ENCODE assay signal across 8 cellular contexts in genomic region chr17:49496183-49496865, GRCh38. TPM values are rescaled to one million over a fixed set of nuclear protein-coding genes. Genes with fewer than 3 reads are reported as not detected.
A peak's percentile ranks its signal among the peaks of the same experiment; 100 is the strongest.
DNase-seq lines count a peak whose midpoint lies in the region; ATAC-seq and TF ChIP-seq lines count a peak whose summit lies in the region.

No MANE protein-coding gene starts in this region.

- no peak overlapping the region for H3K27ac ChIP-seq in AG04450 (ENCODE audit: low read depth, low read length)

- no peak for DNase-seq in AG04450 (ENCODE audit: low read depth, low spot score)
- peak; percentile 10 for DNase-seq in NOMO-1 treated with dmso at 0.1 percent for 144 hours (lab: John Stamatoyannopoulos, UW; ENCODE audit: unreplicated experiment)
- DNase-seq in activated T-cell treated with anti-CD3 and anti-CD28 coated beads, Interleukin-2, amount 50 U/mL, for 48 hours: peak; percentile 87 to 90
- peak; percentile 30 for DNase-seq in fibroblast of gingiva (ENCODE audit: low read depth)
- DNase-seq in naive B cell: peak; percentile 81
- DNase-seq in stimulated activated CD8-positive, alpha-beta memory T cell treated with anti-CD3 and anti-CD28 coated beads, Interleukin-7, amount 100 ng/mL, for 24 hours (ENCODE audit: low read depth): peak; percentile 83

- no peaks in the 10 kb centered on the region; the same call in 1 of the 2 replicates for H3K9me3 ChIP-seq in AG04450 (ENCODE audit: control insufficient read depth, insufficient read depth, low read length)

- peak; percentile 58 for TF ChIP-seq CTCF in AG04450 (IDR thresholded peaks at IDR 0.05; ENCODE audit: low read depth, low read length)

- H3K9me3 Mint-ChIP-seq in naive B cell: peaks cover 0 to 2% (median 0%) of the 10 kb centered on the region in 7 donors

- H3K4me3 ChIP-seq in AG04450 (ENCODE audit: low read depth, low read length): no peak overlapping the region

- CTCF ChIA-PET in AG04450 (lab: Charles Lee): interaction anchor here (0.6 to 4.6 kb wide), 10 partner anchors 9 to 155 kb away, joined by 3 to 25 read pairs (median 4); no protein-coding TSS in a partner anchor

- peak overlapping the region; percentile 81 to 93 (median 88) for H3K4me3 Mint-ChIP-seq in naive B cell

- peak overlapping the region in 2 of 6 donors; percentile 54 to 88 for H3K27ac Mint-ChIP-seq in naive B cell

- ATAC-seq in GM21360 (IDR thresholded peaks at IDR 0.05; ENCODE audit: unreplicated experiment) (peak; percentile 51), naive B cell (ENCODE audit: low read depth in 2 of 2) (peak; percentile 82 to 86), HG02973 (IDR thresholded peaks at IDR 0.05; ENCODE audit: unreplicated experiment) (no peak)

- peaks cover 42 to 61% (median 55%) of the 10 kb centered on the region in 3 donors for H3K27me3 Mint-ChIP-seq in naive B cell

- POLR2A ChIA-PET in AG04450 (lab: Yijun Ruan, JAX): no interaction called here

- peaks cover 27 to 36% (median 35%) of the 10 kb centered on the region in 3 donors for H3K4me1 Mint-ChIP-seq in naive B cell

- peaks cover 62% of the 10 kb centered on the region for H3K27me3 ChIP-seq in AG04450 (ENCODE audit: control insufficient read depth, insufficient read depth, low read length)

- no peaks in the 10 kb centered on the region for H3K36me3 Mint-ChIP-seq in naive B cell

RNA-seq across cellular contexts. Expression of gene NGFR, which starts 1.2 kb away (rescaled TPM):
- not detected in 2 replicates for polyA plus RNA-seq in AG04450 (2011; rRNA removed)
- polyA minus RNA-seq in AG04450 (2011; rRNA and poly(A)+ RNA removed): not detected in 2 replicates
- under 1 TPM in 1 of 6 donors, not detected in 5; 0.16 TPM for polyA plus RNA-seq in naive B cell (ENCODE audit: low read depth in 6 of 6)
